In the genomic region with DNA sequence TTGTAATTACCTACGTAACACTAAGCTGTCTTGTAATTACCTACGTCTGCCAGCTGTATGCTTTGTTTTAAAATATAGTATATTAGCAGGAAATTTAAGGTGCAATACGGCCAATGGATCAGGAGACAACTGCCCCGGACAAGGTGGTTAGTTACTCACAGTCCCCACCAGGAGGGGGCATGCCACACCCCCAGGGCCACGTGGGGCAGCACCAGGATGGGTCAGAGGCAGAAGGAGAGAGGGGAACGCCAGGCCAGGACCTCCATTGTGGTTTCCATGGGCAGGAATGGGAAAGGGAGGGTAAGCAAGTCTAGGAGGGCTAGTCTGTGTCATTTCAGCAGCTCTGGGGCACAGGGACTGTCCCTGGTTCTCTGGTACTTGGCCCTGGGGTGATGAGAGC, we compare ENCODE assay signal across 14 cellular contexts.
A peak's percentile ranks its signal among the peaks of the same experiment; 100 is the strongest.
DNase-seq lines count a peak whose midpoint lies in the region; FAIRE-seq and TF ChIP-seq lines count a peak whose summit lies in the region.
"Had no signal": no experiment of that assay in that cellular context is flagged by ENCODE, and none has a peak within 500 bp of the region (broad histone marks: within the 10 kb centered on the region; RNA-seq: fewer than 3 reads in every experiment).

No MANE protein-coding gene starts in this region.

- POLR2A ChIA-PET in HEK293 (lab: Yijun Ruan, JAX) = interaction anchor here (0.9 kb wide), 1 partner anchor 9 kb away, joined by 3 read pairs; no protein-coding TSS in a partner anchor

- intact Hi-C loops in kidney (cut with DNase I) (no loop called here), posterior vena cava (cut with DNase I) (no loop called here)

- CTCF ChIA-PET in HEK293 (lab: Yijun Ruan, JAX) = interaction anchor here (0.7 to 1.2 kb wide), 2 partner anchors 352 to 475 kb away, joined by 3 to 5 read pairs; no protein-coding TSS in a partner anchor

- H3K36me3 ChIP-seq in HEK293 (ENCODE audit: control insufficient read depth in 2 of 2, insufficient read depth in 1 of 2, low read length in 2 of 2) = no peaks in the 10 kb centered on the region
- no peaks in the 10 kb centered on the region for H3K36me3 ChIP-seq in kidney (ENCODE audit: control insufficient read depth in 1 of 2, insufficient read depth in 2 of 2, low read length in 2 of 2)

- TF ChIP-seq CTCF in GM12873 (IDR thresholded peaks at IDR 0.05; ENCODE audit: insufficient read depth, low read depth, low read length, missing control alignments) = peak; percentile 7
- 0 out of 2 replicates have a peak, but pooled peaks have one; percentile 30 for TF ChIP-seq CTCF in HEK293 (tag by site-specific recombination; IDR thresholded peaks at IDR 0.05)
- TF ChIP-seq CTCF in kidney (IDR thresholded peaks at IDR 0.05; ENCODE audit: borderline replicate concordance, extremely low read depth, insufficient read depth) = no peak

- H3K4me3 ChIP-seq in HEK293 (ENCODE audit: low read depth, low read length) = no peak overlapping the region
- H3K4me3 ChIP-seq in kidney (ENCODE audit: low read length in 2 of 2) = no peak overlapping the region
- H3K4me3 ChIP-seq: A549 had no signal

- peak; percentile 18 for DNase-seq in kidney
- DNase-seq in posterior vena cava (ENCODE audit: low spot score) = peak; percentile 49
- no peak for DNase-seq in activated T-cell treated with anti-CD3 and anti-CD28 coated beads, Interleukin-2, amount 50 U/mL, for 48 hours
- no peak for DNase-seq in RPMI8226
- DNase-seq in putamen (ENCODE audit: low spot score) = no peak
- DNase-seq: Caco-2; CD8-positive, alpha-beta memory T cell; DND-41; GDM1 had no signal

- H3K9me3 ChIP-seq in HEK293 (ENCODE audit: control insufficient read depth, insufficient read depth, low read depth, low read length) (peaks cover 10% of the 10 kb centered on the region), kidney (ENCODE audit: control insufficient read depth in 1 of 2, low read length in 2 of 2) (peaks cover 0 to 4% of the 10 kb centered on the region in 2 donors)
- H3K9me3 ChIP-seq: Caco-2 had no signal

- FAIRE-seq in kidney (lab: Jason Lieb, UNC) = no peak
- FAIRE-seq: A549, GM18507, H54 had no signal

- H3K4me1 ChIP-seq in HEK293 (ENCODE audit: control insufficient read depth, insufficient read depth, low read length) = peaks cover 18% of the 10 kb centered on the region
- no peaks in the 10 kb centered on the region for H3K4me1 ChIP-seq in kidney (ENCODE audit: control insufficient read depth in 1 of 2, insufficient read depth in 1 of 2, low read depth in 1 of 2, low read length in 2 of 2)
- H3K4me1 ChIP-seq: A549, Caco-2 had no signal

- H3K27ac ChIP-seq in HEK293 (ENCODE audit: extremely low read depth, low read depth, low read length) = no peak overlapping the region
- H3K27ac ChIP-seq in kidney (ENCODE audit: low read depth in 2 of 2, low read length in 2 of 2) = no peak overlapping the region
- H3K27ac ChIP-seq: A549 had no signal

- H3K9ac ChIP-seq in kidney (ENCODE audit: low read length in 2 of 2) = no peak overlapping the region

TF ChIP-seq in HEK293, 187 proteins besides CTCF, POLR2A, EP300 and RAD21:
- TF ChIP-seq ZNF558 (tag by site-specific recombination; IDR thresholded peaks at IDR 0.05) (no peak), ZNF239 (tag by site-specific recombination; IDR thresholded peaks at IDR 0.05) (no peak), ZNF266 (tag by site-specific recombination; IDR thresholded peaks at IDR 0.05; ENCODE audit: low read depth) (peak; percentile 99), ZNF776 (tag by site-specific recombination; IDR thresholded peaks at IDR 0.05; ENCODE audit: borderline replicate concordance) (no peak)

Comparison
In these comparisons a context has a peak if more than half of its experiments do, and no peak if none do; other contexts are left out.
1. DNase-seq: peak in kidney (single experiment) and posterior vena cava (single experiment); none in activated T-cell treated with anti-CD3 and anti-CD28 coated beads, Interleukin-2, amount 50 U/mL, for 48 hours (0 of 2), RPMI8226 (single experiment) and putamen (single experiment).